In genomic region chr17:45060382-45060823, GRCh38 we compare ENCODE assay signal across 8 cellular contexts. TPM values are rescaled to one million over a fixed set of nuclear protein-coding genes. Genes with fewer than 3 reads are reported as not detected.
DNase-seq lines count a peak whose midpoint lies in the region; ATAC-seq and TF ChIP-seq lines count a peak whose summit lies in the region.

No MANE protein-coding gene starts in this region.

- H3K4me1 ChIP-seq in ACC112 (ENCODE audit: control insufficient read depth, insufficient read depth, low read length, unreplicated experiment) (peaks cover 19% of the 10 kb centered on the region), body of pancreas (peaks cover 47% of the 10 kb centered on the region), right lobe of liver (peaks cover 0 to 35% (median 14%) of the 10 kb centered on the region in 4 donors), tibial artery (peaks cover 0 to 60% (median 39%) of the 10 kb centered on the region in 4 donors)

- H3K27ac ChIP-seq in ACC112 (ENCODE audit: low read depth, low read length), result peak overlapping the region; percentile 44
- H3K27ac ChIP-seq in body of pancreas, result peak overlapping the region; percentile 52 to 88 (median 74)
- H3K27ac ChIP-seq in right lobe of liver, result peak overlapping the region; percentile 63 to 81 (median 75)
- peak overlapping the region; percentile 80 to 83 for H3K27ac ChIP-seq in tibial artery

- H3K79me2 ChIP-seq in ACC112 (ENCODE audit: control insufficient read depth, insufficient read depth, low read length, unreplicated experiment), result peaks cover 55% of the 10 kb centered on the region

- DNase-seq in body of pancreas, result no peak
- DNase-seq in right lobe of liver, result no peak
- no peak for DNase-seq in tibial artery
- DNase-seq in COLO668 (lab: John Stamatoyannopoulos, UW; ENCODE audit: unreplicated experiment), result no peak

- H3K9me3 ChIP-seq in body of pancreas (no peaks in the 10 kb centered on the region), right lobe of liver (no peaks in the 10 kb centered on the region), tibial artery (no peaks in the 10 kb centered on the region)

- H3K27me3 ChIP-seq in ACC112 (ENCODE audit: insufficient read depth, low read length), result no peaks in the 10 kb centered on the region
- H3K27me3 ChIP-seq in body of pancreas, result no peaks in the 10 kb centered on the region
- no peaks in the 10 kb centered on the region for H3K27me3 ChIP-seq in right lobe of liver
- H3K27me3 ChIP-seq in tibial artery, result no peaks in the 10 kb centered on the region

- WGBS in body of pancreas, 2 donors, result 5 to 7% methylated on average over 16 of the region's 16 CpGs
- WGBS in right lobe of liver (ENCODE audit: insufficient coverage, low coverage, low lambda C conversion rate, missing lambda C conversion rate), result 5% methylated on average over 13 of the region's 16 CpGs

- ATAC-seq in HG02610 (IDR thresholded peaks at IDR 0.05; ENCODE audit: unreplicated experiment), result peak; percentile 7
- ATAC-seq in body of pancreas, result no peak
- peak; percentile 15 to 36 (median 24) for ATAC-seq in right lobe of liver
- no peak for ATAC-seq in GM18498 (IDR thresholded peaks at IDR 0.05; ENCODE audit: unreplicated experiment)
- ATAC-seq in HG02571 (IDR thresholded peaks at IDR 0.05; ENCODE audit: unreplicated experiment), result no peak

- peak overlapping the region; percentile 94 for H3K4me3 ChIP-seq in ACC112 (ENCODE audit: low read depth, low read length)
- peak overlapping the region; percentile 26 to 89 for H3K4me3 ChIP-seq in body of pancreas
- H3K4me3 ChIP-seq in right lobe of liver, result peak overlapping the region; percentile 79 to 88 (median 79)
- peak overlapping the region; percentile 58 for H3K4me3 ChIP-seq in tibial artery

- TF ChIP-seq POLR2A in body of pancreas (IDR thresholded peaks at IDR 0.05) (no peak), right lobe of liver (IDR thresholded peaks at IDR 0.05) (no peak)

- intact Hi-C loops in body of pancreas (cut with DNase I) (no loop called here), right lobe of liver (cut with DNase I) (no loop called here), tibial artery (cut with DNase I; ENCODE audit: low total_unique reads) (no loop called here)

- H3K36me3 ChIP-seq in ACC112 (ENCODE audit: insufficient read depth, low read length) (no peaks in the 10 kb centered on the region), body of pancreas (replicated peaks in 1 of 2; ENCODE audit: insufficient read depth in 1 of 2, low read depth in 2 of 2) (no peaks in the 10 kb centered on the region), right lobe of liver (no peaks in the 10 kb centered on the region), tibial artery (no peaks in the 10 kb centered on the region)

- no peak for TF ChIP-seq CTCF in body of pancreas (IDR thresholded peaks at IDR 0.05)
- TF ChIP-seq CTCF in right lobe of liver (IDR thresholded peaks at IDR 0.05), result no peak
- no peak for TF ChIP-seq CTCF in tibial artery (IDR thresholded peaks at IDR 0.05)

- H2AFZ ChIP-seq in ACC112 (ENCODE audit: low read length, unreplicated experiment), result peak overlapping the region; percentile 93

RNA-seq across cellular contexts. Expression of gene NMT1, which starts 0.7 kb away (rescaled TPM):
- total RNA-seq in body of pancreas, result 10 to 100 TPM; 26.5 to 33.9 TPM
- 10 to 100 TPM; 50.8 to 76.7 (median 72.0) TPM for total RNA-seq in right lobe of liver

RNA-seq across cellular contexts. Expression of gene DCAKD, which starts 9.0 kb away (rescaled TPM):
- total RNA-seq in body of pancreas (10 to 100 TPM; 19.8 to 20.8 TPM), right lobe of liver (10 to 100 TPM; 13.2 to 20.6 (median 16.6) TPM)

Comparison
In these comparisons a context has a peak if more than half of its experiments do, and no peak if none do; other contexts are left out.
1. ATAC-seq: peak in HG02610 (single experiment) and right lobe of liver (4 of 4); none in body of pancreas (single experiment), GM18498 (single experiment) and HG02571 (single experiment).
2. Peak in every context shown above with its lines, with median percentiles within 50 percentile points of each other: H3K27ac ChIP-seq and H3K4me3 ChIP-seq.